ENCODE assay signal across 28 cellular contexts in genomic region chr20:62422636-62423325, GRCh38. TPM values are rescaled to one million over a fixed set of nuclear protein-coding genes. Genes with fewer than 3 reads are reported as not detected.
A peak's percentile ranks its signal among the peaks of the same experiment; 100 is the strongest.
DNase-seq lines count a peak whose midpoint lies in the region; FAIRE-seq and TF ChIP-seq lines count a peak whose summit lies in the region.
"Had no signal": no experiment of that assay in that cellular context is flagged by ENCODE, and none has a peak within 500 bp of the region (broad histone marks: within the 10 kb centered on the region; RNA-seq: fewer than 3 reads in every experiment).

No MANE protein-coding gene starts in this region.

- no peak overlapping the region for H3K14ac ChIP-seq in H1 (ENCODE audit: insufficient read length)

- H4K91ac ChIP-seq in H1 (replicated peaks; ENCODE audit: insufficient read length, low read length): no peak overlapping the region

- no peak overlapping the region for H3K56ac ChIP-seq in H1 (replicated peaks; ENCODE audit: insufficient read length, low read depth, low read length)

- no peak overlapping the region for H2BK12ac ChIP-seq in H1 (ENCODE audit: low read depth, low read length)

- H4K5ac ChIP-seq in H1 (ENCODE audit: insufficient read length, low read depth, low read length): no peak overlapping the region

- CTCF ChIA-PET in H1 (lab: Charles Lee; ENCODE audit: partially characterized antibody): interaction anchor here (0.8 to 10.8 kb wide), 5 partner anchors 10 to 370 kb away, joined by 3 to 104 read pairs (median 3); no protein-coding TSS in a partner anchor

- no peaks in the 10 kb centered on the region; the same call in 1 of the 2 replicates for H3K23me2 ChIP-seq in H1 (ENCODE audit: low read depth, low read length)

- H3K79me2 ChIP-seq in H1 (ENCODE audit: control insufficient read depth in 1 of 2, insufficient read depth in 2 of 2, low read length in 2 of 2): no peaks in the 10 kb centered on the region

- peaks cover 0 to 8% of the 10 kb centered on the region in 2 experiments for H4K20me1 ChIP-seq in H1 (replicated peaks in 1 of 2; ENCODE audit: control insufficient read depth in 1 of 2, insufficient read depth in 2 of 2, low read length in 2 of 2)

- no peak overlapping the region for H3K4me2 ChIP-seq in H1 (ENCODE audit: insufficient read depth in 1 of 2, low read depth in 2 of 2, low read length in 2 of 2)
- H3K4me2 ChIP-seq: GM23338 had no signal

- no peak overlapping the region for H2BK20ac ChIP-seq in H1 (ENCODE audit: low read length)

- H3K9me3 ChIP-seq in H1 (ENCODE audit: insufficient read depth in 2 of 2, low read depth in 1 of 2, low read length in 1 of 2): no peaks in the 10 kb centered on the region
- H3K9me3 ChIP-seq: gastrocnemius medialis, mucosa of descending colon, Peyer's patch, stomach, thyroid gland, vagina had no signal

- H3K4me3 ChIP-seq in H1 (ENCODE audit: extremely low read depth in 1 of 4, insufficient read depth in 2 of 4, low read depth in 3 of 4, low read length in 4 of 4): no peak overlapping the region
- H3K4me3 ChIP-seq: gastrocnemius medialis, GM23338, mucosa of descending colon, Peyer's patch, stomach, thyroid gland, vagina had no signal

- H3K27me3 ChIP-seq in H1 (replicated peaks in 1 of 4; ENCODE audit: control insufficient read depth in 3 of 4, extremely low read depth in 1 of 4, insufficient read depth in 3 of 4, low read length in 3 of 4): no peaks in the 10 kb centered on the region
- H3K27me3 ChIP-seq: Peyer's patch, thyroid gland, vagina had no signal

- no peaks in the 10 kb centered on the region; a peak in 1 of 8 replicates for H3K36me3 ChIP-seq in H1 (ENCODE audit: control insufficient read depth in 2 of 4, insufficient read depth in 4 of 4, low read length in 3 of 4)
- H3K36me3 ChIP-seq: gastrocnemius medialis, Peyer's patch, stomach, thyroid gland, vagina had no signal

- no peak overlapping the region for H2AK5ac ChIP-seq in H1 (ENCODE audit: low read depth, low read length)

- POLR2A ChIA-PET in H1 (lab: Charles Lee; ENCODE audit: partially characterized antibody): interaction anchor here (1.0 to 3.4 kb wide), 3 partner anchors 8 to 30 kb away, joined by 3 to 15 read pairs (median 3); no protein-coding TSS in a partner anchor

- H2BK15ac ChIP-seq in H1 (ENCODE audit: low read length): no peak overlapping the region

- no peak for TF ChIP-seq EP300 in H1 (IDR thresholded peaks at IDR 0.05; ENCODE audit: borderline replicate concordance in 1 of 2, low read depth in 2 of 2, low read length in 2 of 2)

- no peak for TF ChIP-seq POLR2A in H1 (IDR thresholded peaks at IDR 0.05; ENCODE audit: control extremely low read depth in 1 of 2, low read depth in 2 of 2, low read length in 2 of 2)

- H3K4me1 ChIP-seq in H1 (replicated peaks in 1 of 4; ENCODE audit: control insufficient read depth in 3 of 4, insufficient read depth in 4 of 4, low read length in 3 of 4): peaks cover 0 to 27% (median 13%) of the 10 kb centered on the region in 4 experiments; a peak in 6 of 7 replicates
- H3K4me1 ChIP-seq: gastrocnemius medialis had no signal

- no peak overlapping the region for H3K18ac ChIP-seq in H1 (ENCODE audit: extremely low read depth, low read length)

- no peak for TF ChIP-seq CTCF in H1 (IDR thresholded peaks at IDR 0.05; ENCODE audit: control extremely low read depth in 1 of 3, insufficient read depth in 1 of 3, low read depth in 1 of 3, low read length in 3 of 3)

- DNase-seq in H1 (ENCODE audit: low read depth in 1 of 2, low spot score in 2 of 2) (no peak), NCI-H510A (lab: John Stamatoyannopoulos, UW) (no peak)
- DNase-seq: activated CD4-positive, alpha-beta T cell treated with anti-CD3 and anti-CD28 coated beads for 36 hours; activated CD8-positive, alpha-beta T cell treated with anti-CD3 and anti-CD28 coated beads, Interleukin-2, amount 10 ng/mL, durations not matched to agents 7 days and 5 days; amygdala; Calu3; DMS79 treated with DMSO at 0.1 percent for 48 hours; gastrocnemius medialis; GF-D8; hippocampal formation; left cardiac atrium; mucosa of descending colon; NCI-H1417; NCI-H2081; NCI-H2227 treated with DMSO at 0.1 percent for 48 hours; Peyer's patch; SIG-M5; stomach; thyroid gland had no signal

- H3K23ac ChIP-seq in H1 (ENCODE audit: insufficient read length): no peak overlapping the region

- no peak overlapping the region for H3K27ac ChIP-seq in H1 (ENCODE audit: low read depth, low read length)
- H3K27ac ChIP-seq: gastrocnemius medialis, Peyer's patch, stomach, thyroid gland, vagina had no signal

- H3K79me1 ChIP-seq in H1 (ENCODE audit: low read depth, low read length): no peaks in the 10 kb centered on the region

- H4K8ac ChIP-seq in H1 (ENCODE audit: extremely low read depth, insufficient read depth, low read length): peak overlapping the region; percentile 5; the same call in 1 of the 2 replicates

- H2AFZ ChIP-seq in H1 (ENCODE audit: low read length): no peak overlapping the region
- H2AFZ ChIP-seq: GM23338 had no signal

- no peak overlapping the region for H3K9ac ChIP-seq in H1 (replicated peaks in 1 of 4; ENCODE audit: extremely low read depth in 1 of 4, low read depth in 3 of 4, low read length in 3 of 4)

- no peak overlapping the region for H2BK5ac ChIP-seq in H1 (ENCODE audit: low read depth, low read length)

- TF ChIP-seq RAD21 in H1 (IDR thresholded peaks at IDR 0.05 in 1 of 2, conservative IDR thresholded peaks at IDR 0.05 in 1 of 2; ENCODE audit: low read depth in 2 of 2, low read length in 2 of 2): no peak

- no peak overlapping the region for H2BK120ac ChIP-seq in H1 (replicated peaks; ENCODE audit: low read depth, low read length)

- no peak overlapping the region for H3K4ac ChIP-seq in H1 (replicated peaks; ENCODE audit: insufficient read length, low read depth, low read length)

- FAIRE-seq in H1 (lab: Jason Lieb, UNC): no peak

- WGBS in H1 (ENCODE audit: extremely low coverage in 1 of 2, insufficient coverage in 1 of 2, insufficient read length in 1 of 2, insufficient replicate concordance in 2 of 2, low coverage in 1 of 2, low lambda C conversion rate in 2 of 2, missing lambda C conversion rate in 1 of 2), 2 experiments: 79% methylated on average over 16 of the region's 20 CpGs; no CpG with 5 or more reads in 1 of the 2 experiments

RNA-seq across cellular contexts. Expression of gene RBBP8NL, which starts 4.6 kb away (rescaled TPM):
- total RNA-seq in H1 (2021; fragmentation: NEBNext Ultra II Directional; extraction: Animal tissue kit (Norgen Biotek cat#: 25700)): 0.43 and 0.59 TPM in 2 replicates
- 0.48 and 0.88 TPM in 2 replicates for polyA plus RNA-seq in H1 (2011; rRNA removed)
- 0.75 TPM for polyA plus RNA-seq in H1 (2011; cell fraction: cytosol; rRNA removed)
- 1.4 TPM for polyA plus RNA-seq in H1 (2011; cell fraction: nucleus; rRNA removed)
- 0.55 to 1.1 TPM (median 0.65 TPM) in 4 replicates for polyA plus RNA-seq in H1 (2012, experiment 1 of 2)
- polyA plus RNA-seq in H1 (2012, experiment 2 of 2): 0.46 TPM
- polyA plus RNA-seq in H1 (2013, experiment 1 of 2): 0.71 TPM
- 0.63 TPM for polyA plus RNA-seq in H1 (2013, experiment 2 of 2)
- 0.09 and 0.20 TPM in 2 replicates for polyA minus RNA-seq in H1 (2011; rRNA and poly(A)+ RNA removed)
- polyA minus RNA-seq in H1 (2011; cell fraction: cytosol; rRNA and poly(A)+ RNA removed): 1.4 TPM
- 1.9 TPM for polyA minus RNA-seq in H1 (2011; cell fraction: nucleus; rRNA and poly(A)+ RNA removed)
- total RNA-seq: activated CD4-positive, alpha-beta T cell treated with anti-CD3 and anti-CD28 coated beads for 36 hours; activated CD8-positive, alpha-beta T cell treated with anti-CD3 and anti-CD28 coated beads, Interleukin-2, amount 10 ng/mL, durations not matched to agents 7 days and 5 days; activated T-helper 2 cell treated with anti-CD3 and anti-CD28 coated beads, Interferon-gamma antibody, Interleukin-2, Interleukin-4, amounts not matched to agents 10 μg/mL and 5 μg/mL and 100 μg/mL, durations not matched to agents 14 hours and 24 hours and 36 hours; chondrocyte; gastrocnemius medialis; left cardiac atrium; lung microvascular endothelial cell; natural killer cell treated with Interleukin-12 subunit alpha and Interleukin-12 subunit beta and Interleukin-15 and Interleukin-18, amount 100 ng/mL, for 72 hours; osteoblast; skeletal muscle tissue had no signal
- polyA plus RNA-seq: CD14-positive monocyte had no signal

RNA-seq across cellular contexts. Expression of gene CABLES2, which starts 15.7 kb away (rescaled TPM):
- 8.0 TPM in 2 replicates for total RNA-seq in H1 (2021; fragmentation: NEBNext Ultra II Directional; extraction: Animal tissue kit (Norgen Biotek cat#: 25700))
- 8.8 and 10.5 TPM in 2 replicates for polyA plus RNA-seq in H1 (2011; rRNA removed)
- polyA plus RNA-seq in H1 (2011; cell fraction: cytosol; rRNA removed): 6.5 TPM
- 9.7 TPM for polyA plus RNA-seq in H1 (2011; cell fraction: nucleus; rRNA removed)
- polyA plus RNA-seq in H1 (2012, experiment 1 of 2): 8.2 to 10.9 TPM (median 9.6 TPM) in 4 replicates
- 7.4 TPM for polyA plus RNA-seq in H1 (2012, experiment 2 of 2)
- 5.3 TPM for polyA plus RNA-seq in H1 (2013, experiment 1 of 2)
- 5.6 TPM for polyA plus RNA-seq in H1 (2013, experiment 2 of 2)
- polyA minus RNA-seq in H1 (2011; rRNA and poly(A)+ RNA removed): 5.2 and 5.7 TPM in 2 replicates
- polyA minus RNA-seq in H1 (2011; cell fraction: cytosol; rRNA and poly(A)+ RNA removed): 7.8 TPM
- 4.3 TPM for polyA minus RNA-seq in H1 (2011; cell fraction: nucleus; rRNA and poly(A)+ RNA removed)

RNA-seq across cellular contexts. Expression of gene RPS21, which starts 35.9 kb away (rescaled TPM):
- 1,787 and 1,829 TPM in 2 replicates for total RNA-seq in H1 (2021; fragmentation: NEBNext Ultra II Directional; extraction: Animal tissue kit (Norgen Biotek cat#: 25700))
- polyA plus RNA-seq in H1 (2011; rRNA removed): 7,219 and 8,331 TPM in 2 replicates
- polyA plus RNA-seq in H1 (2011; cell fraction: cytosol; rRNA removed): 7,720 TPM
- polyA plus RNA-seq in H1 (2011; cell fraction: nucleus; rRNA removed): 4,705 TPM
- 4,429 to 5,604 TPM (median 4,871 TPM) in 4 replicates for polyA plus RNA-seq in H1 (2012, experiment 1 of 2)
- polyA plus RNA-seq in H1 (2012, experiment 2 of 2): 4,124 TPM
- 4,907 TPM for polyA plus RNA-seq in H1 (2013, experiment 1 of 2)
- polyA plus RNA-seq in H1 (2013, experiment 2 of 2): 4,204 TPM
- 654 and 663 TPM in 2 replicates for polyA minus RNA-seq in H1 (2011; rRNA and poly(A)+ RNA removed)
- polyA minus RNA-seq in H1 (2011; cell fraction: cytosol; rRNA and poly(A)+ RNA removed): 718 TPM
- polyA minus RNA-seq in H1 (2011; cell fraction: nucleus; rRNA and poly(A)+ RNA removed): 1,108 TPM

RNA-seq across cellular contexts. Expression of gene GATA5, which starts 53.0 kb away (rescaled TPM):
- total RNA-seq in H1 (2021; fragmentation: NEBNext Ultra II Directional; extraction: Animal tissue kit (Norgen Biotek cat#: 25700)): 0.11 and 0.15 TPM in 2 replicates
- 0.08 TPM in 2 replicates for polyA plus RNA-seq in H1 (2011; rRNA removed)
- 0.10 TPM for polyA plus RNA-seq in H1 (2011; cell fraction: cytosol; rRNA removed)
- polyA plus RNA-seq in H1 (2011; cell fraction: nucleus; rRNA removed): 0.14 TPM
- 0.11 to 0.17 TPM (median 0.12 TPM) in 3 of 4 replicates, not detected in the other for polyA plus RNA-seq in H1 (2012, experiment 1 of 2)
- 0.12 TPM for polyA plus RNA-seq in H1 (2012, experiment 2 of 2)
- 0.08 TPM for polyA plus RNA-seq in H1 (2013, experiment 1 of 2)
- polyA plus RNA-seq in H1 (2013, experiment 2 of 2): 0.07 TPM
- polyA minus RNA-seq in H1 (2011; rRNA and poly(A)+ RNA removed): 0.05 and 0.06 TPM in 2 replicates
- polyA minus RNA-seq in H1 (2011; cell fraction: cytosol; rRNA and poly(A)+ RNA removed): not detected
- not detected for polyA minus RNA-seq in H1 (2011; cell fraction: nucleus; rRNA and poly(A)+ RNA removed)
- total RNA-seq: activated CD4-positive, alpha-beta T cell treated with anti-CD3 and anti-CD28 coated beads for 36 hours; activated CD8-positive, alpha-beta T cell treated with anti-CD3 and anti-CD28 coated beads, Interleukin-2, amount 10 ng/mL, durations not matched to agents 7 days and 5 days; activated T-helper 2 cell treated with anti-CD3 and anti-CD28 coated beads, Interferon-gamma antibody, Interleukin-2, Interleukin-4, amounts not matched to agents 10 μg/mL and 5 μg/mL and 100 μg/mL, durations not matched to agents 14 hours and 24 hours and 36 hours; Calu3; chondrocyte; gastrocnemius medialis; lung microvascular endothelial cell; natural killer cell treated with Interleukin-12 subunit alpha and Interleukin-12 subunit beta and Interleukin-15 and Interleukin-18, amount 100 ng/mL, for 72 hours; osteoblast had no signal
- polyA plus RNA-seq: CD14-positive monocyte had no signal

RNA-seq across cellular contexts. Expression of gene LAMA5, which starts 55.7 kb away (rescaled TPM):
- total RNA-seq in H1 (2021; fragmentation: NEBNext Ultra II Directional; extraction: Animal tissue kit (Norgen Biotek cat#: 25700)): 210 and 225 TPM in 2 replicates
- polyA plus RNA-seq in H1 (2011; rRNA removed): 34.4 and 90.7 TPM in 2 replicates
- 57.6 TPM for polyA plus RNA-seq in H1 (2011; cell fraction: cytosol; rRNA removed)
- polyA plus RNA-seq in H1 (2011; cell fraction: nucleus; rRNA removed): 648 TPM
- 136 to 235 TPM (median 223 TPM) in 4 replicates for polyA plus RNA-seq in H1 (2012, experiment 1 of 2)
- 130 TPM for polyA plus RNA-seq in H1 (2012, experiment 2 of 2)
- polyA plus RNA-seq in H1 (2013, experiment 1 of 2): 107 TPM
- polyA plus RNA-seq in H1 (2013, experiment 2 of 2): 82.4 TPM
- polyA minus RNA-seq in H1 (2011; rRNA and poly(A)+ RNA removed): 24.2 and 31.4 TPM in 2 replicates
- polyA minus RNA-seq in H1 (2011; cell fraction: cytosol; rRNA and poly(A)+ RNA removed): 70.1 TPM
- polyA minus RNA-seq in H1 (2011; cell fraction: nucleus; rRNA and poly(A)+ RNA removed): 212 TPM
- polyA plus RNA-seq: CD14-positive monocyte had no signal
